ENCODE assay signal across 27 cellular contexts in genomic region chr6:143721642-143722041, GRCh38. TPM values are rescaled to one million over a fixed set of nuclear protein-coding genes. Genes with fewer than 3 reads are reported as not detected.
A peak's percentile ranks its signal among the peaks of the same experiment; 100 is the strongest.
DNase-seq lines count a peak whose midpoint lies in the region; ATAC-seq and TF ChIP-seq lines count a peak whose summit lies in the region.
"Had no signal": no experiment of that assay in that cellular context is flagged by ENCODE, and none has a peak within 500 bp of the region (broad histone marks: within the 10 kb centered on the region; RNA-seq: fewer than 3 reads in every experiment).

No MANE protein-coding gene starts in this region.

- peaks cover 0 to 18% (median 0%) of the 10 kb centered on the region in 4 donors for H3K4me1 ChIP-seq in tibial artery
- H3K4me1 ChIP-seq: A549, SJCRH30 had no signal

- DNase-seq in LNCaP clone FGC (ENCODE audit: low read depth) (peak; percentile 87), WTC11 (ENCODE audit: low spot score) (no peak), left colon (no peak), tibial artery (no peak), foreskin melanocyte (no peak), NCI-H1092 treated with DMSO at 0.1 percent for 48 hours (lab: John Stamatoyannopoulos, UW) (no peak), GM10266 (ENCODE audit: extremely low spot score) (no peak)
- DNase-seq: AML-193; CD4-positive, alpha-beta T cell; DMS79 treated with DMSO at 0.1 percent for 48 hours; GF-D8; HCEC 1CT; IMR-90; NCI-H1092; NCI-H1436; NCI-H2029; NCI-H446 treated with DMSO at 0.1 percent for 48 hours; NCI-H526; NCI-H82; NK-92 treated with Interleukin-12 subunit alpha and Interleukin-12 subunit beta, amount 100 ng/mL, for 24 hours; PC-9; SJCRH30 had no signal

- H3K27me3 ChIP-seq in tibial artery: no peaks in the 10 kb centered on the region
- H3K27me3 ChIP-seq: BLaER1 treated with 17β-estradiol and CSF1 and Interleukin-3, amounts not matched to agents 10 nM and 100 nM; SJCRH30 had no signal

- intact Hi-C loops in left colon (cut with DNase I, micrococcal nuclease) (no loop called here), tibial artery (cut with DNase I; ENCODE audit: low total_unique reads) (no loop called here)

- CTCF ChIA-PET in WTC11 (lab: Charles Lee): no interaction called here

- TF ChIP-seq CTCF in LNCaP clone FGC (IDR thresholded peaks at IDR 0.05; ENCODE audit: control insufficient read depth, extremely low read depth, insufficient read depth): no peak
- TF ChIP-seq CTCF in WTC11 (IDR thresholded peaks at IDR 0.05): no peak
- TF ChIP-seq CTCF in tibial artery (IDR thresholded peaks at IDR 0.05): no peak
- no peak for TF ChIP-seq CTCF in GM10266 (IDR thresholded peaks at IDR 0.05; ENCODE audit: control insufficient read depth, insufficient read depth, low read depth, missing control alignments)

- H3K9me3 Mint-ChIP-seq in WTC11: peaks cover 16% of the 10 kb centered on the region

- H3K4me3 Mint-ChIP-seq in WTC11: no peak overlapping the region
- H3K4me3 Mint-ChIP-seq: CD4-positive, alpha-beta T cell had no signal

- H3K27me3 Mint-ChIP-seq in WTC11 (ENCODE audit: low read depth): no peaks in the 10 kb centered on the region
- H3K27me3 Mint-ChIP-seq: CD4-positive, alpha-beta T cell had no signal

- no peaks in the 10 kb centered on the region for H3K9me3 ChIP-seq in tibial artery
- H3K9me3 ChIP-seq: A549 had no signal

- peaks cover 48% of the 10 kb centered on the region for H3K36me3 Mint-ChIP-seq in WTC11

- H3K27ac ChIP-seq in tibial artery: peak overlapping the region; percentile 7 to 40
- H3K27ac ChIP-seq: A549; BLaER1 treated with 17β-estradiol and CSF1 and Interleukin-3, amounts not matched to agents 10 nM and 100 nM; KMS-11; PC-9; SJCRH30 had no signal

- peak overlapping the region; percentile 57; the same call in 1 of the 2 replicates for H3K27ac Mint-ChIP-seq in WTC11
- H3K27ac Mint-ChIP-seq: CD4-positive, alpha-beta T cell had no signal

- H3K4me3 ChIP-seq in LNCaP clone FGC (ENCODE audit: low read depth, low read length) (no peak overlapping the region), tibial artery (no peak overlapping the region)
- H3K4me3 ChIP-seq: A549; BLaER1 treated with 17β-estradiol and CSF1 and Interleukin-3, amounts not matched to agents 10 nM and 100 nM; PC-9; SJCRH30 had no signal

- no peaks in the 10 kb centered on the region; the same call in 1 of the 2 replicates for H3K4me1 Mint-ChIP-seq in WTC11

- POLR2A ChIA-PET in WTC11 (lab: Charles Lee): no interaction called here

- H3K36me3 ChIP-seq in tibial artery: peaks cover 0 to 6% (median 0%) of the 10 kb centered on the region in 3 donors

- ATAC-seq in WTC11: no peak
- ATAC-seq in left colon: peak; percentile 69
- ATAC-seq: A549, Right ventricle myocardium inferior, SK-N-SH treated with all-trans-retinoic acid at 6 μM for 48 hours had no signal

TF ChIP-seq in WTC11, 78 proteins besides CTCF, POLR2A, EP300 and RAD21:
- TF ChIP-seq AFF4 (CRISPR knock-in tag; IDR thresholded peaks at IDR 0.05; ENCODE audit: borderline replicate concordance) (no peak), NR1H2 (CRISPR knock-in tag; IDR thresholded peaks at IDR 0.05) (no peak), NFYB (CRISPR knock-in tag; conservative IDR thresholded peaks at IDR 0.05; ENCODE audit: low read depth) (no peak), MXD4 (CRISPR knock-in tag; IDR thresholded peaks at IDR 0.05; ENCODE audit: borderline replicate concordance) (no peak), TCF7 (CRISPR knock-in tag; IDR thresholded peaks at IDR 0.05; ENCODE audit: low read depth) (no peak), GRHL2 (CRISPR knock-in tag; IDR thresholded peaks at IDR 0.05; ENCODE audit: insufficient replicate concordance, severe bottlenecking) (no peak), FOXP4 (CRISPR knock-in tag; IDR thresholded peaks at IDR 0.05) (no peak), PRDM15 (CRISPR knock-in tag; IDR thresholded peaks at IDR 0.05) (no peak)

RNA-seq across cellular contexts. Expression of gene PHACTR2, which starts 43.9 kb away (rescaled TPM):
- total RNA-seq in WTC11 (2021) (72.6 to 90.5 TPM (median 80.2 TPM) in 3 replicates), left colon (10 to 100 TPM; 50.3 to 54.4 TPM)
